In the genomic region with DNA sequence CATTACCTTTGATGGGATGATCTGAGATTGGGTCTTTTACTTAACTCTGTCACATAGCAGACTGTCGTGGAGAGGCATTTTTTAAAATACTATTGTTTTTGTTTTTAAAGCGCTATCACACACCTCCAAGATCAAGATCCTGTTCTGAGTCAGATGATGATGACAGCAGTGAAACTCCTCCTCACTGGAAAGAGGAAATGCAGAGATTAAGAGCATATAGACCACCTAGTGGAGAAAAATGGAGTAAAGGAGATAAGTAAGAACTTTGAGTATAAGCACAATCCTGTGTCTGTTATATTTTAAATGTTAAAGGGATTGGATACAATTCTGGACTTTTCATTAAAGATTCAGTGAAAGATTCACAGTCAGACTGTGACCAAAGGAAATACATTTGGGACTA, we compare ENCODE assay signal across 7 cellular contexts. TPM values are rescaled to one million over a fixed set of nuclear protein-coding genes. Genes with fewer than 3 reads are reported as not detected.
DNase-seq lines count a peak whose midpoint lies in the region; ATAC-seq and TF ChIP-seq lines count a peak whose summit lies in the region.
"Had no signal": no experiment of that assay in that cellular context is flagged by ENCODE, and none has a peak within 500 bp of the region (broad histone marks: within the 10 kb centered on the region; RNA-seq: fewer than 3 reads in every experiment).

No MANE protein-coding gene starts in this region.

- H3K36me3 Mint-ChIP-seq in activated T-cell treated with anti-CD3 and anti-CD28 coated beads, Interleukin-2, amount 50 U/mL, for 72 hours (ENCODE audit: insufficient read depth in 2 of 2): peaks cover 6 to 11% of the 10 kb centered on the region in 2 donors
- peaks cover 25% of the 10 kb centered on the region for H3K36me3 Mint-ChIP-seq in activated CD8-positive, alpha-beta T cell treated with anti-CD3 and anti-CD28 coated beads for 36 hours (ENCODE audit: low read depth)
- H3K36me3 Mint-ChIP-seq in stimulated activated effector memory CD8-positive, alpha-beta T cell treated with anti-CD3 and anti-CD28 coated beads, Interleukin-12 subunit alpha, Interleukin-12 subunit beta, amount 100 ng/mL, for 72 hours: no peaks in the 10 kb centered on the region

- no peaks in the 10 kb centered on the region for H3K27me3 Mint-ChIP-seq in activated T-cell treated with anti-CD3 and anti-CD28 coated beads, Interleukin-2, amount 50 U/mL, for 72 hours (ENCODE audit: low read depth)
- no peaks in the 10 kb centered on the region for H3K27me3 Mint-ChIP-seq in activated CD8-positive, alpha-beta T cell treated with anti-CD3 and anti-CD28 coated beads for 36 hours

- H3K27ac Mint-ChIP-seq in activated T-cell treated with anti-CD3 and anti-CD28 coated beads, Interleukin-2, amount 50 U/mL, for 72 hours: no peak overlapping the region
- no peak overlapping the region for H3K27ac Mint-ChIP-seq in activated CD8-positive, alpha-beta T cell treated with anti-CD3 and anti-CD28 coated beads for 36 hours
- H3K27ac Mint-ChIP-seq in stimulated activated effector memory CD8-positive, alpha-beta T cell treated with anti-CD3 and anti-CD28 coated beads, Interleukin-12 subunit alpha, Interleukin-12 subunit beta, amount 100 ng/mL, for 72 hours: no peak overlapping the region

- intact Hi-C loops in activated CD8-positive, alpha-beta T cell treated with anti-CD3 and anti-CD28 coated beads for 36 hours (cut with micrococcal nuclease): loop anchor here (5.0 kb wide), 1 partner anchor 33 kb away; the partner anchor contains the start of gene NKTR

- peaks cover 18% of the 10 kb centered on the region for H3K4me1 Mint-ChIP-seq in activated T-cell treated with anti-CD3 and anti-CD28 coated beads, Interleukin-2, amount 50 U/mL, for 72 hours (ENCODE audit: low read depth)
- peaks cover 5% of the 10 kb centered on the region for H3K4me1 Mint-ChIP-seq in activated CD8-positive, alpha-beta T cell treated with anti-CD3 and anti-CD28 coated beads for 36 hours (ENCODE audit: low read depth)
- peaks cover 11% of the 10 kb centered on the region for H3K4me1 Mint-ChIP-seq in stimulated activated effector memory CD8-positive, alpha-beta T cell treated with anti-CD3 and anti-CD28 coated beads, Interleukin-12 subunit alpha, Interleukin-12 subunit beta, amount 100 ng/mL, for 72 hours

- no peaks in the 10 kb centered on the region for H3K9me3 Mint-ChIP-seq in activated T-cell treated with anti-CD3 and anti-CD28 coated beads, Interleukin-2, amount 50 U/mL, for 72 hours
- H3K9me3 Mint-ChIP-seq in activated CD8-positive, alpha-beta T cell treated with anti-CD3 and anti-CD28 coated beads for 36 hours: no peaks in the 10 kb centered on the region
- no peaks in the 10 kb centered on the region for H3K9me3 Mint-ChIP-seq in stimulated activated effector memory CD8-positive, alpha-beta T cell treated with anti-CD3 and anti-CD28 coated beads, Interleukin-12 subunit alpha, Interleukin-12 subunit beta, amount 100 ng/mL, for 72 hours

- H3K4me3 Mint-ChIP-seq in activated T-cell treated with anti-CD3 and anti-CD28 coated beads, Interleukin-2, amount 50 U/mL, for 72 hours: peak overlapping the region in 1 of 2 donors; percentile 2
- no peak overlapping the region for H3K4me3 Mint-ChIP-seq in activated CD8-positive, alpha-beta T cell treated with anti-CD3 and anti-CD28 coated beads for 36 hours
- no peak overlapping the region for H3K4me3 Mint-ChIP-seq in stimulated activated effector memory CD8-positive, alpha-beta T cell treated with anti-CD3 and anti-CD28 coated beads, Interleukin-12 subunit alpha, Interleukin-12 subunit beta, amount 100 ng/mL, for 72 hours

- CTCF ChIA-PET in activated CD8-positive, alpha-beta T cell treated with anti-CD3 and anti-CD28 coated beads for 36 hours (lab: Charles Lee): no interaction called here

- peak; percentile 51 to 58 for ATAC-seq in activated T-cell treated with anti-CD3 and anti-CD28 coated beads, Interleukin-2, amount 50 U/mL, for 72 hours (replicated peaks in 1 of 2)
- ATAC-seq in activated CD8-positive, alpha-beta T cell treated with anti-CD3 and anti-CD28 coated beads for 36 hours: peak; percentile 68
- peak; percentile 72 for ATAC-seq in stimulated activated effector memory CD8-positive, alpha-beta T cell treated with anti-CD3 and anti-CD28 coated beads, Interleukin-12 subunit alpha, Interleukin-12 subunit beta, amount 100 ng/mL, for 72 hours
- ATAC-seq in HG02938 (IDR thresholded peaks at IDR 0.05; ENCODE audit: unreplicated experiment): no peak

- POLR2A ChIA-PET in activated CD8-positive, alpha-beta T cell treated with anti-CD3 and anti-CD28 coated beads for 36 hours (lab: Charles Lee): interaction anchor here (1.2 kb wide), 1 partner anchor 21 kb away, joined by 3 read pairs; no protein-coding TSS in a partner anchor

- no peak for DNase-seq in activated T-cell treated with anti-CD3 and anti-CD28 coated beads, Interleukin-2, amount 50 U/mL, for 72 hours
- no peak for DNase-seq in activated T-cell treated with anti-CD3 and anti-CD28 coated beads, Interleukin-2, amount 50 U/mL, for 1 hour
- DNase-seq in activated CD8-positive, alpha-beta T cell treated with anti-CD3 and anti-CD28 coated beads for 36 hours: no peak
- no peak for DNase-seq in stimulated activated effector memory CD8-positive, alpha-beta T cell treated with anti-CD3 and anti-CD28 coated beads, Interleukin-12 subunit alpha, Interleukin-12 subunit beta, amount 100 ng/mL, for 72 hours (ENCODE audit: low spot score in 2 of 2)
- DNase-seq in NCI-H2227 treated with DMSO at 0.1 percent for 48 hours (lab: John Stamatoyannopoulos, UW): no peak
- DNase-seq: stimulated activated CD4-positive, alpha-beta T cell treated with anti-CD3 and anti-CD28 coated beads, Interleukin-4, amount 100 ng/mL, for 24 hours had no signal

- no peak for TF ChIP-seq CTCF in activated CD8-positive, alpha-beta T cell treated with anti-CD3 and anti-CD28 coated beads for 36 hours (IDR thresholded peaks at IDR 0.05)

RNA-seq across cellular contexts. Expression of gene ZBTB47, which starts 18.4 kb away (rescaled TPM):
- under 1 TPM; 0.55 to 0.69 TPM for total RNA-seq in activated T-cell treated with anti-CD3 and anti-CD28 coated beads, Interleukin-2, amount 50 U/mL, for 72 hours
- under 1 TPM; 0.43 to 0.45 TPM for total RNA-seq in activated CD8-positive, alpha-beta T cell treated with anti-CD3 and anti-CD28 coated beads for 36 hours

RNA-seq across cellular contexts. Expression of gene NKTR, which starts 34.6 kb away (rescaled TPM):
- 100 to 1,000 TPM; 109 to 111 TPM for total RNA-seq in activated T-cell treated with anti-CD3 and anti-CD28 coated beads, Interleukin-2, amount 50 U/mL, for 72 hours
- 10 to 100 TPM; 63.4 to 65.9 TPM for total RNA-seq in activated CD8-positive, alpha-beta T cell treated with anti-CD3 and anti-CD28 coated beads for 36 hours

RNA-seq across cellular contexts. Expression of gene SS18L2, which starts 44.5 kb away (rescaled TPM):
- total RNA-seq in activated T-cell treated with anti-CD3 and anti-CD28 coated beads, Interleukin-2, amount 50 U/mL, for 72 hours: 10 to 100 TPM; 58.1 to 72.2 TPM
- 10 to 100 TPM; 56.9 to 59.6 TPM for total RNA-seq in activated CD8-positive, alpha-beta T cell treated with anti-CD3 and anti-CD28 coated beads for 36 hours

RNA-seq across cellular contexts. Expression of gene KLHL40, which starts 50.2 kb away (rescaled TPM):
- not detected for total RNA-seq in activated T-cell treated with anti-CD3 and anti-CD28 coated beads, Interleukin-2, amount 50 U/mL, for 72 hours
- total RNA-seq in activated CD8-positive, alpha-beta T cell treated with anti-CD3 and anti-CD28 coated beads for 36 hours: not detected

RNA-seq across cellular contexts. Expression of gene SEC22C, which starts 53.3 kb away (rescaled TPM):
- 10 to 100 TPM; 60.6 to 66.4 TPM for total RNA-seq in activated T-cell treated with anti-CD3 and anti-CD28 coated beads, Interleukin-2, amount 50 U/mL, for 72 hours
- 10 to 100 TPM; 35.0 to 35.7 TPM for total RNA-seq in activated CD8-positive, alpha-beta T cell treated with anti-CD3 and anti-CD28 coated beads for 36 hours
